Comparison of ENCODE assay signal across 9 cellular contexts in the genomic region with DNA sequence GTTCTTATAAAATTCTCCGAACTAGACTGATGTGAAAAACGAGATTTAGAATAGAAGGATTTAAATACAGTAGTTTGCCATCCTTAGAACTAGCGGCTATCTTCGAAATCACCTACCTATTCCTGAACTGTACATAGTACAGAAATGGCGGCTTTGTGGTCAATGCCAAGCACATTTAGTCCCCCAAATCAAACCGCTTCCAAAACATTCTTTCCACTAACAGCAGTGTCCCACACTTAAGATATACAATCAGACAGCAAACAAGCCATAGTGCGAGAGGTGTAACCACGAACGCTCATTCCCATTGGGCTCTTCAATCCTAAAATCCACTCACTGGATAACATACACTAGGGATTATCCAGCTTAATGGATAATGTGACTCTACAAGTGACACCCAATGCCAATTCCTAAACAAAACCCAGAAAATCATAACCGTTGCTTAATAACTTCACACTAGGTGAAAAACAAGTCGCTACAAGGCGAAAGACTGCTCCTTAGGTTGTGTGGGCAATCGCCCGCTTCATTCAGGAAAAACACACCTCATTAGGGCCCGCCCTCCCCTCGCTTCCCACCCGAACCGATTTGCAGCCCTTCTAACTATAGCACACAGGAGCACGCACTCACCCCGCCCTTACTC. TPM values are rescaled to one million over a fixed set of nuclear protein-coding genes. Genes with fewer than 3 reads are reported as not detected.
A peak's percentile ranks its signal among the peaks of the same experiment; 100 is the strongest.
DNase-seq lines count a peak whose midpoint lies in the region; ATAC-seq and FAIRE-seq lines count a peak whose summit lies in the region.
"Had no signal": no experiment of that assay in that cellular context is flagged by ENCODE, and none has a peak within 500 bp of the region (broad histone marks: within the 10 kb centered on the region; RNA-seq: fewer than 3 reads in every experiment).

No MANE protein-coding gene starts in this region.

- H4K20me1 ChIP-seq in GM23248 (ENCODE audit: insufficient read depth), result peaks cover 25% of the 10 kb centered on the region

- DNase-seq in A172 (ENCODE audit: low spot score), result peak; percentile 39
- peak; percentile 48 for DNase-seq in GM23248
- DNase-seq in SK-N-MC (ENCODE audit: low read depth, low spot score), result no peak
- DNase-seq in naive thymus-derived CD8-positive, alpha-beta T cell, result peak in 2 of 10 donors; percentile 5 to 24
- DNase-seq in HTR-8/SVneo (ENCODE audit: insufficient read length, low spot score), result no peak
- no peak for DNase-seq in stimulated activated naive CD4-positive, alpha-beta T cell treated with Interleukin-2 at 50 U/mL for 16 hours (lab: John Stamatoyannopoulos, UW)
- no peak for DNase-seq in NCI-H2107 treated with DMSO at 0.1 percent for 48 hours (lab: John Stamatoyannopoulos, UW; ENCODE audit: unreplicated experiment)

- WGBS in GM23248 (ENCODE audit: low coverage in 1 of 2, low lambda C conversion rate in 2 of 2, missing lambda C conversion rate in 2 of 2), 2 experiments, result 0 to 1% methylated on average over 18 to 20 of the region's 20 CpGs

- FAIRE-seq in HTR-8/SVneo (lab: Jason Lieb, UNC), result no peak
- FAIRE-seq: islet of Langerhans had no signal

- ATAC-seq in naive thymus-derived CD8-positive, alpha-beta T cell, result no peak

- H3K36me3 Mint-ChIP-seq in naive thymus-derived CD8-positive, alpha-beta T cell, result peaks cover 0 to 20% (median 4%) of the 10 kb centered on the region in 3 donors

- in situ Hi-C loops in GM23248 (cut with MboI), result no loop called here

- no peaks in the 10 kb centered on the region for H3K9me3 ChIP-seq in GM23248 (ENCODE audit: low read depth)
- H3K9me3 ChIP-seq in SK-N-MC (ENCODE audit: low read depth, low read length), result no peaks in the 10 kb centered on the region
- no peaks in the 10 kb centered on the region for H3K9me3 ChIP-seq in endocrine pancreas (ENCODE audit: control insufficient read depth, low read length)

- H3K27ac Mint-ChIP-seq in naive thymus-derived CD8-positive, alpha-beta T cell, result peak overlapping the region; percentile 89 to 99 (median 96)

- peaks cover 67% of the 10 kb centered on the region for H3K79me2 ChIP-seq in GM23248 (ENCODE audit: insufficient read depth)

- peaks cover 24 to 61% (median 44%) of the 10 kb centered on the region in 4 donors for H3K4me1 Mint-ChIP-seq in naive thymus-derived CD8-positive, alpha-beta T cell

- H3K4me3 Mint-ChIP-seq in naive thymus-derived CD8-positive, alpha-beta T cell, result peak overlapping the region; percentile 89 to 96 (median 95)

- H3K4me2 ChIP-seq in GM23248 (ENCODE audit: unreplicated experiment), result peak overlapping the region; percentile 99

- H2AFZ ChIP-seq in GM23248, result peak overlapping the region; percentile 62

- H3F3A ChIP-seq in GM23248 (ENCODE audit: insufficient read depth), result peaks cover 31% of the 10 kb centered on the region

- no peaks in the 10 kb centered on the region for H3K9me3 Mint-ChIP-seq in naive thymus-derived CD8-positive, alpha-beta T cell

- H3K4me3 ChIP-seq in GM23248, result peak overlapping the region; percentile 82
- peak overlapping the region; percentile 96 for H3K4me3 ChIP-seq in SK-N-MC
- H3K4me3 ChIP-seq in endocrine pancreas (ENCODE audit: control insufficient read depth, insufficient read depth, low read length), result peak overlapping the region; percentile 90

- H3K9ac ChIP-seq in GM23248, result peak overlapping the region; percentile 93
- H3K9ac ChIP-seq in SK-N-MC (ENCODE audit: insufficient read length), result peak overlapping the region; percentile 96
- H3K9ac ChIP-seq in endocrine pancreas (ENCODE audit: control insufficient read depth, insufficient read depth, low read length), result peak overlapping the region; percentile 57

- peaks cover 0 to 2% (median 0%) of the 10 kb centered on the region in 5 donors for H3K27me3 Mint-ChIP-seq in naive thymus-derived CD8-positive, alpha-beta T cell

- H3K9me2 ChIP-seq in GM23248 (ENCODE audit: insufficient read depth), result no peaks in the 10 kb centered on the region

- H3K27me3 ChIP-seq in GM23248 (replicated peaks; ENCODE audit: insufficient read depth), result no peaks in the 10 kb centered on the region
- H3K27me3 ChIP-seq in endocrine pancreas (ENCODE audit: control insufficient read depth, insufficient read depth, low read length), result no peaks in the 10 kb centered on the region

- H3K27ac ChIP-seq in GM23248, result peak overlapping the region; percentile 94
- H3K27ac ChIP-seq in SK-N-MC, result peak overlapping the region; percentile 98

- POLR2A ChIA-PET in naive thymus-derived CD8-positive, alpha-beta T cell (lab: Charles Lee), result interaction anchor here (0.9 to 5.6 kb wide), 6 partner anchors 43 to 110 kb away, joined by 3 to 79 read pairs (median 6); a partner anchor contains a TSS

- H3K4me1 ChIP-seq in GM23248 (ENCODE audit: insufficient read depth) (peaks cover 29% of the 10 kb centered on the region), endocrine pancreas (ENCODE audit: control insufficient read depth, insufficient read depth, low read length) (peaks cover 11% of the 10 kb centered on the region)

- no peaks in the 10 kb centered on the region for H3K36me3 ChIP-seq in GM23248 (ENCODE audit: low read depth)
- H3K36me3 ChIP-seq in SK-N-MC (ENCODE audit: insufficient read depth, low read length), result peaks cover 40% of the 10 kb centered on the region
- H3K36me3 ChIP-seq in endocrine pancreas (ENCODE audit: control insufficient read depth, insufficient read depth, low read length), result no peaks in the 10 kb centered on the region

RNA-seq across cellular contexts. Expression of a gene that starts 2.0 kb away (rescaled TPM):
- 206 and 273 TPM in 2 replicates for total RNA-seq in A172 (2014; rRNA removed; shearing (Covaris generic))
- 104 and 129 TPM in 2 replicates for total RNA-seq in GM23248 (2014; rRNA removed; shearing (Covaris generic))
- polyA plus RNA-seq in GM23248 (2016; fragmentation: Nextera tagmentation; extraction: Ambion mirVana), result 48.4 and 52.3 TPM in 2 replicates
- 100 to 1,000 TPM; 196 to 221 TPM for total RNA-seq in naive thymus-derived CD8-positive, alpha-beta T cell
- 10 to 100 TPM; 27.3 to 43.5 (median 32.8) TPM for polyA plus RNA-seq in naive thymus-derived CD8-positive, alpha-beta T cell

Comparison
In these comparisons a context has a peak if more than half of its experiments do, and no peak if none do; other contexts are left out.
1. DNase-seq: peak in A172 (single experiment) and GM23248 (single experiment); none in SK-N-MC (single experiment), HTR-8/SVneo (single experiment), stimulated activated naive CD4-positive, alpha-beta T cell treated with Interleukin-2 at 50 U/mL for 16 hours (single experiment) and NCI-H2107 treated with DMSO at 0.1 percent for 48 hours (single experiment).
2. Peak in every context shown above with its lines, with median percentiles within 50 percentile points of each other: H3K4me3 ChIP-seq and H3K9ac ChIP-seq.